Comparison of ENCODE assay signal across 7 cellular contexts in genomic region chr2:173841110-173841509, GRCh38.
"Had no signal": no experiment of that assay in that cellular context is flagged by ENCODE, and none has a peak within 500 bp of the region (broad histone marks: within the 10 kb centered on the region; RNA-seq: fewer than 3 reads in every experiment).

No MANE protein-coding gene starts in this region.

- FAIRE-seq: G401.6, GM12891, GM12892, GM18507, GM19239 had no signal

- DNase-seq: GDM1, GF-D8 had no signal
